ENCODE assay signal across 1 cellular context in genomic region chr1:157138220-157139124, GRCh38.
TF ChIP-seq lines count a peak whose summit lies in the region.

ETV3 (minus strand) TSS chr1:157138395; CDS start chr1:157136352, 2,043 bp downstream.

TF ChIP-seq in HepG2, 621 proteins besides CTCF, POLR2A, EP300 and RAD21 (continued from another document and continues in another):
- TF ChIP-seq HNRNPK (IDR thresholded peaks at IDR 0.05; ENCODE audit: low read depth, low read length, poor library complexity, severe bottlenecking) (peak; percentile 74), KAT8 (CRISPR knock-in tag; IDR thresholded peaks at IDR 0.05) (peak; percentile 73), KMT2A (CRISPR knock-in tag; IDR thresholded peaks at IDR 0.05) (no peak), KLF12 (CRISPR knock-in tag; IDR thresholded peaks at IDR 0.05; ENCODE audit: borderline replicate concordance) (no peak; the same call in 1 of the 2 replicates), ZNF138 (CRISPR knock-in tag; IDR thresholded peaks at IDR 0.05; ENCODE audit: low read depth) (0 out of 2 replicates have a peak, but pooled peaks have one; percentile 60), ZNF367 (CRISPR knock-in tag; IDR thresholded peaks at IDR 0.05; ENCODE audit: borderline replicate concordance) (no peak), RERE (CRISPR knock-in tag; IDR thresholded peaks at IDR 0.05; ENCODE audit: low read depth) (0 out of 2 replicates have a peak, but pooled peaks have one; percentile 34), CEBPG (CRISPR knock-in tag; IDR thresholded peaks at IDR 0.05) (no peak), RFX5 (IDR thresholded peaks at IDR 0.05; ENCODE audit: low read depth, low read length) (no peak), KDM5A (IDR thresholded peaks at IDR 0.05; ENCODE audit: borderline replicate concordance, low read length) (peak; percentile 40; the same call in 1 of the 2 replicates), ZNF256 (CRISPR knock-in tag; conservative IDR thresholded peaks at IDR 0.05) (no peak), ZNF740 (CRISPR knock-in tag; IDR thresholded peaks at IDR 0.05) (0 out of 2 replicates have a peak, but pooled peaks have one; percentile 21), ASH2L (IDR thresholded peaks at IDR 0.05; ENCODE audit: insufficient read length, low read depth, low read length) (peak; percentile 69), ZNF607 (CRISPR knock-in tag; IDR thresholded peaks at IDR 0.05; ENCODE audit: borderline replicate concordance) (peak; percentile 89), MXD4 (CRISPR knock-in tag; IDR thresholded peaks at IDR 0.05) (peak; percentile 32; the same call in 1 of the 2 replicates), PATZ1 (CRISPR knock-in tag; IDR thresholded peaks at IDR 0.05) (peak; percentile 63; the same call in 1 of the 2 replicates), MXD3 (CRISPR knock-in tag; IDR thresholded peaks at IDR 0.05) (peak; percentile 62; the same call in 1 of the 2 replicates), KLF15 (CRISPR knock-in tag; IDR thresholded peaks at IDR 0.05; ENCODE audit: borderline replicate concordance) (peak; percentile 73; the same call in 1 of the 2 replicates), ELF4 (CRISPR knock-in tag; IDR thresholded peaks at IDR 0.05; ENCODE audit: borderline replicate concordance) (no peak), ZNF609 (CRISPR knock-in tag; IDR thresholded peaks at IDR 0.05; ENCODE audit: borderline replicate concordance) (0 out of 2 replicates have a peak, but pooled peaks have one; percentile 20), NR1H2 (CRISPR knock-in tag; IDR thresholded peaks at IDR 0.05; ENCODE audit: borderline replicate concordance, low read depth) (peak; percentile 76; the same call in 1 of the 2 replicates), RBM39 (IDR thresholded peaks at IDR 0.05; ENCODE audit: low read depth, low read length, poor library complexity, severe bottlenecking) (peak; percentile 73), ZNF282 (IDR thresholded peaks at IDR 0.05; ENCODE audit: partially characterized antibody) (no peak), SNAPC2 (CRISPR knock-in tag; IDR thresholded peaks at IDR 0.05) (peak; percentile 84; the same call in 1 of the 2 replicates), ZNF576 (CRISPR knock-in tag; IDR thresholded peaks at IDR 0.05) (no peak), ARNT2 (CRISPR knock-in tag; IDR thresholded peaks at IDR 0.05; ENCODE audit: low read depth) (peak; percentile 73), NCOR1 (IDR thresholded peaks at IDR 0.05; ENCODE audit: borderline replicate concordance, low read length) (0 out of 2 replicates have a peak, but pooled peaks have one; percentile 19)
- TF ChIP-seq, protein P1, sequence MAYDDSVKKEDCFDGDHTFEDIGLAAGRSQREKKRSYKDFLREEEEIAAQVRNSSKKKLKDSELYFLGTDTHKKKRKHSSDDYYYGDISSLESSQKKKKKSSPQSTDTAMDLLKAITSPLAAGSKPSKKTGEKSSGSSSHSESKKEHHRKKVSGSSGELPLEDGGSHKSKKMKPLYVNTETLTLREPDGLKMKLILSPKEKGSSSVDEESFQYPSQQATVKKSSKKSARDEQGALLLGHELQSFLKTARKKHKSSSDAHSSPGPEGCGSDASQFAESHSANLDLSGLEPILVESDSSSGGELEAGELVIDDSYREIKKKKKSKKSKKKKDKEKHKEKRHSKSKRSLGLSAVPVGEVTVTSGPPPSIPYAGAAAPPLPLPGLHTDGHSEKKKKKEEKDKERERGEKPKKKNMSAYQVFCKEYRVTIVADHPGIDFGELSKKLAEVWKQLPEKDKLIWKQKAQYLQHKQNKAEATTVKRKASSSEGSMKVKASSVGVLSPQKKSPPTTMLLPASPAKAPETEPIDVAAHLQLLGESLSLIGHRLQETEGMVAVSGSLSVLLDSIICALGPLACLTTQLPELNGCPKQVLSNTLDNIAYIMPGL (CRISPR knock-in tag; IDR thresholded peaks at IDR 0.05; ENCODE audit: borderline replicate concordance in 1 of 2, low read depth in 1 of 2), result peak; percentile 80 to 87; a peak in 2 of 4 replicates
- TF ChIP-seq, protein P2, sequence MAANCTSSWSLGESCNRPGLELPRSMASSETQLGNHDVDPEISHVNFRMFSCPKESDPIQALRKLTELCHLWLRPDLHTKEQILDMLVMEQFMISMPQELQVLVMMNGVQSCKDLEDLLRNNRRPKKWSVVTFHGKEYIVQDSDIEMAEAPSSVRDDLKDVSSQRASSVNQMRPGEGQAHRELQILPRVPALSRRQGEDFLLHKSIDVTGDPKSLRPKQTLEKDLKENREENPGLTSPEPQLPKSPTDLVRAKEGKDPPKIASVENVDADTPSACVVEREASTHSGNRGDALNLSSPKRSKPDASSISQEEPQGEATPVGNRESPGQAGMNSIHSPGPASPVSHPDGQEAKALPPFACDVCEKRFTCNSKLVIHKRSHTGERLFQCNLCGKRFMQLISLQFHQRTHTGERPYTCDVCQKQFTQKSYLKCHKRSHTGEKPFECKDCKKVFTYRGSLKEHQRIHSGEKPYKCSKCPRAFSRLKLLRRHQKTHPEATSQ (CRISPR knock-in tag; IDR thresholded peaks at IDR 0.05; ENCODE audit: borderline replicate concordance), result no peak
- TF ChIP-seq, protein P3, sequence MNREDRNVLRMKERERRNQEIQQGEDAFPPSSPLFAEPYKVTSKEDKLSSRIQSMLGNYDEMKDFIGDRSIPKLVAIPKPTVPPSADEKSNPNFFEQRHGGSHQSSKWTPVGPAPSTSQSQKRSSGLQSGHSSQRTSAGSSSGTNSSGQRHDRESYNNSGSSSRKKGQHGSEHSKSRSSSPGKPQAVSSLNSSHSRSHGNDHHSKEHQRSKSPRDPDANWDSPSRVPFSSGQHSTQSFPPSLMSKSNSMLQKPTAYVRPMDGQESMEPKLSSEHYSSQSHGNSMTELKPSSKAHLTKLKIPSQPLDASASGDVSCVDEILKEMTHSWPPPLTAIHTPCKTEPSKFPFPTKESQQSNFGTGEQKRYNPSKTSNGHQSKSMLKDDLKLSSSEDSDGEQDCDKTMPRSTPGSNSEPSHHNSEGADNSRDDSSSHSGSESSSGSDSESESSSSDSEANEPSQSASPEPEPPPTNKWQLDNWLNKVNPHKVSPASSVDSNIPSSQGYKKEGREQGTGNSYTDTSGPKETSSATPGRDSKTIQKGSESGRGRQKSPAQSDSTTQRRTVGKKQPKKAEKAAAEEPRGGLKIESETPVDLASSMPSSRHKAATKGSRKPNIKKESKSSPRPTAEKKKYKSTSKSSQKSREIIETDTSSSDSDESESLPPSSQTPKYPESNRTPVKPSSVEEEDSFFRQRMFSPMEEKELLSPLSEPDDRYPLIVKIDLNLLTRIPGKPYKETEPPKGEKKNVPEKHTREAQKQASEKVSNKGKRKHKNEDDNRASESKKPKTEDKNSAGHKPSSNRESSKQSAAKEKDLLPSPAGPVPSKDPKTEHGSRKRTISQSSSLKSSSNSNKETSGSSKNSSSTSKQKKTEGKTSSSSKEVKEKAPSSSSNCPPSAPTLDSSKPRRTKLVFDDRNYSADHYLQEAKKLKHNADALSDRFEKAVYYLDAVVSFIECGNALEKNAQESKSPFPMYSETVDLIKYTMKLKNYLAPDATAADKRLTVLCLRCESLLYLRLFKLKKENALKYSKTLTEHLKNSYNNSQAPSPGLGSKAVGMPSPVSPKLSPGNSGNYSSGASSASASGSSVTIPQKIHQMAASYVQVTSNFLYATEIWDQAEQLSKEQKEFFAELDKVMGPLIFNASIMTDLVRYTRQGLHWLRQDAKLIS (CRISPR knock-in tag; IDR thresholded peaks at IDR 0.05), result no peak
- TF ChIP-seq, protein P4, sequence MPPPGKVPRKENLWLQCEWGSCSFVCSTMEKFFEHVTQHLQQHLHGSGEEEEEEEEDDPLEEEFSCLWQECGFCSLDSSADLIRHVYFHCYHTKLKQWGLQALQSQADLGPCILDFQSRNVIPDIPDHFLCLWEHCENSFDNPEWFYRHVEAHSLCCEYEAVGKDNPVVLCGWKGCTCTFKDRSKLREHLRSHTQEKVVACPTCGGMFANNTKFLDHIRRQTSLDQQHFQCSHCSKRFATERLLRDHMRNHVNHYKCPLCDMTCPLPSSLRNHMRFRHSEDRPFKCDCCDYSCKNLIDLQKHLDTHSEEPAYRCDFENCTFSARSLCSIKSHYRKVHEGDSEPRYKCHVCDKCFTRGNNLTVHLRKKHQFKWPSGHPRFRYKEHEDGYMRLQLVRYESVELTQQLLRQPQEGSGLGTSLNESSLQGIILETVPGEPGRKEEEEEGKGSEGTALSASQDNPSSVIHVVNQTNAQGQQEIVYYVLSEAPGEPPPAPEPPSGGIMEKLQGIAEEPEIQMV (CRISPR knock-in tag; IDR thresholded peaks at IDR 0.05; ENCODE audit: low read depth), result peak; percentile 86; the same call in 1 of the 2 replicates
